In the genomic region with DNA sequence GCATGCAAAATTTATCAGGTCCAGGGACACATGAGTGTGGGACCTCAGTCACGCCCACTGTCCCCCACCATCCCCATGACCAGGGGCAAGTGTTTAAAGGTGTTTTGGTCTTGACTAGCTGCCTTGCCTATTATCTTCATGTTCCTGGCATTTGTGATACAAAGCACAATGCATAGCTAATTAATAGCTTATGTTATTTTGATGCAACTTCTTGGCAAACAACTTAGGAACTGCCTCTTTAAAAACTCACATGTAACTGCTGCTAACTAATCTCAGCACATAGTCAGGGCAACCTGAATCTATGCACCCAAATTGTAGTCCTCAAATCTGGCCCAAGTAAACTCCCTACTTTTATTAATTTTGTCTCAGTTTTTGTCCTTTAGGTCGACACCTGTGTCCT, we compare ENCODE assay signal across 21 cellular contexts. TPM values are rescaled to one million over a fixed set of nuclear protein-coding genes. Genes with fewer than 3 reads are reported as not detected.
DNase-seq lines count a peak whose midpoint lies in the region; ATAC-seq and TF ChIP-seq lines count a peak whose summit lies in the region.
"Had no signal": no experiment of that assay in that cellular context is flagged by ENCODE, and none has a peak within 500 bp of the region (broad histone marks: within the 10 kb centered on the region; RNA-seq: fewer than 3 reads in every experiment).

No MANE protein-coding gene starts in this region.

- no peaks in the 10 kb centered on the region for H3K36me3 Mint-ChIP-seq in GM23338 (ENCODE audit: low read depth)
- no peaks in the 10 kb centered on the region for H3K36me3 Mint-ChIP-seq in activated T-helper 1 cell treated with anti-CD3 and anti-CD28 coated beads, Interleukin-12 subunit alpha, Interleukin-12 subunit beta, Interleukin-2, Interleukin-4 antibody, amounts not matched to agents 30 ng/mL and 10 ng/mL and 1 ng/mL, durations not matched to agents 14 hours and 24 hours and 36 hours (ENCODE audit: low read depth)
- H3K36me3 Mint-ChIP-seq: CD4-positive, CD25-positive, alpha-beta regulatory T cell had no signal

- no peak overlapping the region for H3K4me2 ChIP-seq in GM23338

- H3K27ac ChIP-seq in GM23338 (ENCODE audit: low read depth) (no peak overlapping the region), uterus (no peak overlapping the region)
- H3K27ac ChIP-seq: SJSA1 had no signal

- peak overlapping the region; percentile 61; the same call in 1 of the 2 replicates for H2AFZ ChIP-seq in GM23338
- H2AFZ ChIP-seq: PC-9 had no signal

- H3F3A ChIP-seq in GM23338 (replicated peaks; ENCODE audit: low read depth) = no peaks in the 10 kb centered on the region

- TF ChIP-seq CTCF in AG10803 (conservative IDR thresholded peaks at IDR 0.05; ENCODE audit: low read length) = no peak
- no peak for TF ChIP-seq CTCF in GM23338 (conservative IDR thresholded peaks at IDR 0.05; ENCODE audit: low read depth in 2 of 2)
- TF ChIP-seq CTCF in fibroblast of mammary gland (conservative IDR thresholded peaks at IDR 0.05; ENCODE audit: control insufficient read depth, insufficient read depth, low read depth, low read length) = no peak
- TF ChIP-seq CTCF in uterus (IDR thresholded peaks at IDR 0.05) = no peak

- H3K9me2 ChIP-seq in GM23338 (ENCODE audit: insufficient read depth) = no peaks in the 10 kb centered on the region

- no peak overlapping the region for H3K9ac ChIP-seq in adipocyte (ENCODE audit: low read length)

- H3K79me2 ChIP-seq in GM23338 (replicated peaks; ENCODE audit: insufficient read depth) = no peaks in the 10 kb centered on the region

- H3K9me3 ChIP-seq in adipocyte (ENCODE audit: control insufficient read depth, low read length) = no peaks in the 10 kb centered on the region
- no peaks in the 10 kb centered on the region for H3K9me3 ChIP-seq in uterus
- H3K9me3 ChIP-seq: MG63, SJSA1 had no signal

- H3K27ac Mint-ChIP-seq in GM23338 = no peak overlapping the region
- no peak overlapping the region for H3K27ac Mint-ChIP-seq in activated T-helper 1 cell treated with anti-CD3 and anti-CD28 coated beads, Interleukin-12 subunit alpha, Interleukin-12 subunit beta, Interleukin-2, Interleukin-4 antibody, amounts not matched to agents 30 ng/mL and 10 ng/mL and 1 ng/mL, durations not matched to agents 14 hours and 24 hours and 36 hours

- H3K4me3 Mint-ChIP-seq in GM23338 = no peak overlapping the region
- no peak overlapping the region for H3K4me3 Mint-ChIP-seq in activated T-helper 1 cell treated with anti-CD3 and anti-CD28 coated beads, Interleukin-12 subunit alpha, Interleukin-12 subunit beta, Interleukin-2, Interleukin-4 antibody, amounts not matched to agents 30 ng/mL and 10 ng/mL and 1 ng/mL, durations not matched to agents 14 hours and 24 hours and 36 hours
- H3K4me3 Mint-ChIP-seq: CD4-positive, CD25-positive, alpha-beta regulatory T cell had no signal

- intact Hi-C loops in activated T-helper 1 cell treated with anti-CD3 and anti-CD28 coated beads, Interleukin-12 subunit alpha, Interleukin-12 subunit beta, Interleukin-2, Interleukin-4 antibody, amounts not matched to agents 30 ng/mL and 10 ng/mL and 1 ng/mL, durations not matched to agents 14 hours and 24 hours and 36 hours (cut with micrococcal nuclease) = loop anchor here (5.0 to 10.0 kb wide), 2 partner anchors 163 to 739 kb away; a partner anchor contains a TSS
- intact Hi-C loops in uterus (cut with DNase I; ENCODE audit: low total_unique reads) = loop anchor here (10.0 kb wide), 1 partner anchor 97 kb away; no protein-coding TSS in a partner anchor

- H3K4me1 ChIP-seq in GM23338 (ENCODE audit: insufficient read depth) (no peaks in the 10 kb centered on the region), adipocyte (ENCODE audit: control insufficient read depth, insufficient read depth, low read length) (peaks cover 30% of the 10 kb centered on the region), uterus (no peaks in the 10 kb centered on the region)

- no peak for TF ChIP-seq POLR2A in uterus (IDR thresholded peaks at IDR 0.05)

- H3K9me3 Mint-ChIP-seq in GM23338 = no peaks in the 10 kb centered on the region
- no peaks in the 10 kb centered on the region for H3K9me3 Mint-ChIP-seq in activated T-helper 1 cell treated with anti-CD3 and anti-CD28 coated beads, Interleukin-12 subunit alpha, Interleukin-12 subunit beta, Interleukin-2, Interleukin-4 antibody, amounts not matched to agents 30 ng/mL and 10 ng/mL and 1 ng/mL, durations not matched to agents 14 hours and 24 hours and 36 hours
- H3K9me3 Mint-ChIP-seq: CD4-positive, CD25-positive, alpha-beta regulatory T cell had no signal

- no peak for ATAC-seq in GM23338
- ATAC-seq: Right ventricle myocardium inferior had no signal

- DNase-seq in AG10803 (ENCODE audit: low read depth) = peak; percentile 54
- DNase-seq in GM23338 (ENCODE audit: low spot score) = no peak
- DNase-seq in adipocyte (ENCODE audit: low read depth) = peak; percentile 70
- peak; percentile 37 for DNase-seq in fibroblast of mammary gland (ENCODE audit: low read depth)
- DNase-seq in activated T-helper 1 cell treated with anti-CD3 and anti-CD28 coated beads, Interleukin-12 subunit alpha, Interleukin-12 subunit beta, Interleukin-2, Interleukin-4 antibody, amounts not matched to agents 30 ng/mL and 10 ng/mL and 1 ng/mL, durations not matched to agents 14 hours and 24 hours and 36 hours (ENCODE audit: low spot score) = no peak
- no peak for DNase-seq in SHP77 treated with DMSO at 0.1 percent for 48 hours (lab: John Stamatoyannopoulos, UW)
- DNase-seq in cerebellar cortex (ENCODE audit: low spot score) = no peak
- DNase-seq in uterus = no peak
- DNase-seq: 8988T; CD4-positive, CD25-positive, alpha-beta regulatory T cell; MG63; NCI-H2029; NCI-H446; NCI-H524 treated with DMSO at 0.1 percent for 48 hours; NCI-H774 had no signal

- H3K4me1 Mint-ChIP-seq in GM23338 = peaks cover 4% of the 10 kb centered on the region; the same call in 1 of the 3 replicates
- no peaks in the 10 kb centered on the region for H3K4me1 Mint-ChIP-seq in activated T-helper 1 cell treated with anti-CD3 and anti-CD28 coated beads, Interleukin-12 subunit alpha, Interleukin-12 subunit beta, Interleukin-2, Interleukin-4 antibody, amounts not matched to agents 30 ng/mL and 10 ng/mL and 1 ng/mL, durations not matched to agents 14 hours and 24 hours and 36 hours (ENCODE audit: low read depth)
- H3K4me1 Mint-ChIP-seq: CD4-positive, CD25-positive, alpha-beta regulatory T cell had no signal

- no peak overlapping the region for H3K4me3 ChIP-seq in AG10803 (ENCODE audit: low read length)
- H3K4me3 ChIP-seq in GM23338 = no peak overlapping the region
- no peak overlapping the region for H3K4me3 ChIP-seq in adipocyte (ENCODE audit: low read length)
- H3K4me3 ChIP-seq in fibroblast of mammary gland (ENCODE audit: control insufficient read depth, low read depth, low read length) = no peak overlapping the region
- H3K4me3 ChIP-seq in uterus = no peak overlapping the region
- H3K4me3 ChIP-seq: K562, MG63, PC-9, SJSA1 had no signal

- H3K36me3 ChIP-seq in GM23338 (ENCODE audit: insufficient read depth) (no peaks in the 10 kb centered on the region), adipocyte (ENCODE audit: control insufficient read depth, insufficient read depth, low read length, severe bottlenecking) (no peaks in the 10 kb centered on the region), uterus (no peaks in the 10 kb centered on the region)
- H3K36me3 ChIP-seq: MG63, SJSA1 had no signal

- peaks cover 7% of the 10 kb centered on the region for H3K27me3 Mint-ChIP-seq in GM23338 (ENCODE audit: insufficient read depth, low read depth, poor library complexity)
- no peaks in the 10 kb centered on the region for H3K27me3 Mint-ChIP-seq in activated T-helper 1 cell treated with anti-CD3 and anti-CD28 coated beads, Interleukin-12 subunit alpha, Interleukin-12 subunit beta, Interleukin-2, Interleukin-4 antibody, amounts not matched to agents 30 ng/mL and 10 ng/mL and 1 ng/mL, durations not matched to agents 14 hours and 24 hours and 36 hours (ENCODE audit: insufficient read depth)

- H4K20me1 ChIP-seq in GM23338 (replicated peaks; ENCODE audit: insufficient read depth) = no peaks in the 10 kb centered on the region

- H3K27me3 ChIP-seq in GM23338 (ENCODE audit: insufficient read depth) = no peaks in the 10 kb centered on the region
- no peaks in the 10 kb centered on the region for H3K27me3 ChIP-seq in adipocyte (replicated peaks; ENCODE audit: control insufficient read depth, insufficient read depth, low read length)
- H3K27me3 ChIP-seq in uterus = no peaks in the 10 kb centered on the region
- H3K27me3 ChIP-seq: MG63, SJSA1 had no signal

TF ChIP-seq in GM23338, 12 proteins besides CTCF, POLR2A, EP300 and RAD21 (continues in another document):
- TF ChIP-seq CREB1 (CRISPR knock-in tag; IDR thresholded peaks at IDR 0.05; ENCODE audit: low read depth) (no peak), JUNB (IDR thresholded peaks at IDR 0.05; ENCODE audit: unreplicated experiment) (no peak)

RNA-seq across cellular contexts. Expression of a gene that starts 7.4 kb away (rescaled TPM):
- not detected in 2 replicates for total RNA-seq in GM23338 (2014; rRNA removed; shearing (Covaris generic))
- not detected in 2 replicates for polyA plus RNA-seq in GM23338 (2016; fragmentation: Nextera tagmentation; extraction: Ambion mirVana)
- not detected in 2 replicates for total RNA-seq in activated T-helper 1 cell treated with anti-CD3 and anti-CD28 coated beads, Interleukin-12 subunit alpha, Interleukin-12 subunit beta, Interleukin-2, Interleukin-4 antibody, amounts not matched to agents 30 ng/mL and 10 ng/mL and 1 ng/mL, durations not matched to agents 14 hours and 24 hours and 36 hours
- under 1 TPM in 1 of 4 donors, not detected in 3; 0.14 TPM for total RNA-seq in uterus
- total RNA-seq: CD4-positive, CD25-positive, alpha-beta regulatory T cell; K562; Right ventricle myocardium inferior; RPMI7951; SJSA1 had no signal
- polyA plus RNA-seq: BJ; CD4-positive, CD25-positive, alpha-beta regulatory T cell; K562 had no signal

RNA-seq across cellular contexts. Expression of a gene that starts 53.5 kb away (rescaled TPM):
- total RNA-seq in GM23338 (2014; rRNA removed; shearing (Covaris generic)) = 38.8 and 40.0 TPM in 2 replicates
- polyA plus RNA-seq in GM23338 (2016; fragmentation: Nextera tagmentation; extraction: Ambion mirVana) = 39.1 and 40.6 TPM in 2 replicates
- total RNA-seq in activated T-helper 1 cell treated with anti-CD3 and anti-CD28 coated beads, Interleukin-12 subunit alpha, Interleukin-12 subunit beta, Interleukin-2, Interleukin-4 antibody, amounts not matched to agents 30 ng/mL and 10 ng/mL and 1 ng/mL, durations not matched to agents 14 hours and 24 hours and 36 hours = 13.2 and 13.6 TPM in 2 replicates
- total RNA-seq in uterus = 10 to 100 TPM; 17.9 to 40.0 (median 28.6) TPM

Comparison
In these comparisons a context has a peak if more than half of its experiments do, and no peak if none do; other contexts are left out.
1. DNase-seq: peak in AG10803 (single experiment), adipocyte (single experiment) and fibroblast of mammary gland (single experiment); none in GM23338 (single experiment), activated T-helper 1 cell treated with anti-CD3 and anti-CD28 coated beads, Interleukin-12 subunit alpha, Interleukin-12 subunit beta, Interleukin-2, Interleukin-4 antibody, amounts not matched to agents 30 ng/mL and 10 ng/mL and 1 ng/mL, durations not matched to agents 14 hours and 24 hours and 36 hours (single experiment), SHP77 treated with DMSO at 0.1 percent for 48 hours (single experiment), cerebellar cortex (single experiment) and uterus (0 of 2).